Comparison of ENCODE assay signal across 15 cellular contexts in genomic region chr11:118143661-118144185, GRCh38. TPM values are rescaled to one million over a fixed set of nuclear protein-coding genes. Genes with fewer than 3 reads are reported as not detected.
A peak's percentile ranks its signal among the peaks of the same experiment; 100 is the strongest.
DNase-seq lines count a peak whose midpoint lies in the region; ATAC-seq and TF ChIP-seq lines count a peak whose summit lies in the region.
"Had no signal": no experiment of that assay in that cellular context is flagged by ENCODE, and none has a peak within 500 bp of the region (broad histone marks: within the 10 kb centered on the region; RNA-seq: fewer than 3 reads in every experiment).

No MANE protein-coding gene starts in this region.

- CTCF ChIA-PET in WTC11 (lab: Charles Lee) = interaction anchor here (0.6 to 9.0 kb wide), 5 partner anchors 12 to 152 kb away, joined by 3 to 153 read pairs (median 3); no protein-coding TSS in a partner anchor

- POLR2A ChIA-PET in WTC11 (lab: Charles Lee) = interaction anchor here (1.1 kb wide), 1 partner anchor 27 kb away, joined by 4 read pairs; no protein-coding TSS in a partner anchor

- ATAC-seq in natural killer cell treated with Interleukin-12 subunit alpha and Interleukin-12 subunit beta and Interleukin-15 and Interleukin-18, amount 100 ng/mL, for 72 hours = no peak
- no peak for ATAC-seq in natural killer cell
- ATAC-seq in sciatic nerve = no peak
- ATAC-seq in WTC11 = no peak
- ATAC-seq: GM12878, GM23338 had no signal

- peaks cover 0 to 8% of the 10 kb centered on the region in 2 donors for H3K4me1 Mint-ChIP-seq in natural killer cell treated with Interleukin-12 subunit alpha and Interleukin-12 subunit beta and Interleukin-15 and Interleukin-18, amount 100 ng/mL, for 72 hours (ENCODE audit: low read depth in 2 of 2)
- peaks cover 0 to 4% of the 10 kb centered on the region in 2 donors for H3K4me1 Mint-ChIP-seq in natural killer cell
- peaks cover 12% of the 10 kb centered on the region for H3K4me1 Mint-ChIP-seq in neural crest cell
- H3K4me1 Mint-ChIP-seq in WTC11 = peaks cover 28% of the 10 kb centered on the region

- peaks cover 48 to 54% of the 10 kb centered on the region in 2 donors for H3K27me3 Mint-ChIP-seq in natural killer cell treated with Interleukin-12 subunit alpha and Interleukin-12 subunit beta and Interleukin-15 and Interleukin-18, amount 100 ng/mL, for 72 hours
- H3K27me3 Mint-ChIP-seq in natural killer cell (ENCODE audit: low read depth in 2 of 2) (peaks cover 42 to 72% of the 10 kb centered on the region in 2 donors), neural crest cell (ENCODE audit: low read depth) (peaks cover 91% of the 10 kb centered on the region), WTC11 (ENCODE audit: low read depth) (peaks cover 47% of the 10 kb centered on the region)

- H3K27ac Mint-ChIP-seq in natural killer cell treated with Interleukin-12 subunit alpha and Interleukin-12 subunit beta and Interleukin-15 and Interleukin-18, amount 100 ng/mL, for 72 hours = no peak overlapping the region
- H3K27ac Mint-ChIP-seq in natural killer cell (no peak overlapping the region), neural crest cell (ENCODE audit: unreplicated experiment) (no peak overlapping the region), WTC11 (no peak overlapping the region)
- H3K27ac Mint-ChIP-seq: B cell; CD4-positive, alpha-beta T cell; GM23338; H9 had no signal

- DNase-seq in natural killer cell treated with Interleukin-12 subunit alpha and Interleukin-12 subunit beta and Interleukin-15 and Interleukin-18, amount 100 ng/mL, for 72 hours (ENCODE audit: low spot score) = peak; percentile 16
- DNase-seq in natural killer cell (no peak), neural crest cell (ENCODE audit: low read depth, low spot score) (no peak), sciatic nerve (ENCODE audit: low spot score) (peak; percentile 26), ecto neural progenitor cell (ENCODE audit: low spot score) (no peak), inferior parietal cortex (ENCODE audit: extremely low spot score) (no peak), WTC11 (ENCODE audit: low spot score) (no peak)
- DNase-seq: Calu3; CD4-positive, alpha-beta T cell; DMS 273 treated with DMSO at 0.1 percent for 48 hours; H9 had no signal

- no peaks in the 10 kb centered on the region for H3K36me3 Mint-ChIP-seq in natural killer cell treated with Interleukin-12 subunit alpha and Interleukin-12 subunit beta and Interleukin-15 and Interleukin-18, amount 100 ng/mL, for 72 hours
- H3K36me3 Mint-ChIP-seq in natural killer cell (no peaks in the 10 kb centered on the region), neural crest cell (ENCODE audit: low read depth) (no peaks in the 10 kb centered on the region), WTC11 (no peaks in the 10 kb centered on the region)

- TF ChIP-seq CTCF in natural killer cell (IDR thresholded peaks at IDR 0.05) (no peak), neural crest cell (conservative IDR thresholded peaks at IDR 0.05) (no peak), WTC11 (IDR thresholded peaks at IDR 0.05) (no peak)

- H3K4me3 Mint-ChIP-seq in natural killer cell treated with Interleukin-12 subunit alpha and Interleukin-12 subunit beta and Interleukin-15 and Interleukin-18, amount 100 ng/mL, for 72 hours = no peak overlapping the region
- H3K4me3 Mint-ChIP-seq in natural killer cell (no peak overlapping the region), neural crest cell (peak overlapping the region; percentile 51), WTC11 (no peak overlapping the region)

- intact Hi-C loops in natural killer cell (cut with micrococcal nuclease) = loop anchor here (2.0 kb wide), 1 partner anchor 467 kb away; no protein-coding TSS in a partner anchor
- intact Hi-C loops in sciatic nerve (cut with DNase I) = no loop called here

- H3K9me3 Mint-ChIP-seq in natural killer cell treated with Interleukin-12 subunit alpha and Interleukin-12 subunit beta and Interleukin-15 and Interleukin-18, amount 100 ng/mL, for 72 hours = no peaks in the 10 kb centered on the region
- no peaks in the 10 kb centered on the region for H3K9me3 Mint-ChIP-seq in natural killer cell
- H3K9me3 Mint-ChIP-seq in neural crest cell = no peaks in the 10 kb centered on the region
- H3K9me3 Mint-ChIP-seq in WTC11 = no peaks in the 10 kb centered on the region
- H3K9me3 Mint-ChIP-seq: CD4-positive, alpha-beta T cell; GM23338; H9 had no signal

TF ChIP-seq in WTC11, 78 proteins besides CTCF, POLR2A, EP300 and RAD21 (continues in another document):
- TF ChIP-seq ZNF317 (CRISPR knock-in tag; IDR thresholded peaks at IDR 0.05; ENCODE audit: borderline replicate concordance, low read depth) (no peak), ATF2 (CRISPR knock-in tag; IDR thresholded peaks at IDR 0.05; ENCODE audit: borderline replicate concordance, low read depth) (no peak), ETV6 (CRISPR knock-in tag; IDR thresholded peaks at IDR 0.05) (no peak), ZNF671 (CRISPR knock-in tag; IDR thresholded peaks at IDR 0.05) (no peak), IRF2 (CRISPR knock-in tag; IDR thresholded peaks at IDR 0.05; ENCODE audit: borderline replicate concordance, low read depth) (no peak), CDX4 (CRISPR knock-in tag; IDR thresholded peaks at IDR 0.05; ENCODE audit: borderline replicate concordance) (no peak), PREB (CRISPR knock-in tag; IDR thresholded peaks at IDR 0.05; ENCODE audit: borderline replicate concordance) (no peak), NR2C2 (CRISPR knock-in tag; IDR thresholded peaks at IDR 0.05) (no peak)

RNA-seq across cellular contexts. Expression of gene SCN4B, which starts 8.9 kb away (rescaled TPM):
- total RNA-seq in natural killer cell treated with Interleukin-12 subunit alpha and Interleukin-12 subunit beta and Interleukin-15 and Interleukin-18, amount 100 ng/mL, for 72 hours = not detected
- total RNA-seq in natural killer cell (under 1 TPM in 1 of 3 donors, not detected in 2; 0.33 TPM), neural crest cell (2.0 and 2.4 TPM in 2 replicates), sciatic nerve (2.9 TPM), WTC11 (2021) (3.5 to 4.5 TPM (median 4.4 TPM) in 3 replicates)
- total RNA-seq: B cell; Calu3; CD4-positive, alpha-beta T cell; GM12878 had no signal

RNA-seq across cellular contexts. Expression of gene SCN2B, which starts 32.7 kb away (rescaled TPM):
- not detected for total RNA-seq in natural killer cell treated with Interleukin-12 subunit alpha and Interleukin-12 subunit beta and Interleukin-15 and Interleukin-18, amount 100 ng/mL, for 72 hours
- total RNA-seq in natural killer cell (not detected), neural crest cell (0.40 and 0.43 TPM in 2 replicates), sciatic nerve (2.7 TPM), WTC11 (2021) (0.16 to 0.37 TPM (median 0.20 TPM) in 3 replicates)
- total RNA-seq: B cell; Calu3; CD4-positive, alpha-beta T cell; Daoy; GM12878; H9 had no signal

RNA-seq across cellular contexts. Expression of gene SMIM35, which starts 57.0 kb away (rescaled TPM):
- total RNA-seq in natural killer cell treated with Interleukin-12 subunit alpha and Interleukin-12 subunit beta and Interleukin-15 and Interleukin-18, amount 100 ng/mL, for 72 hours = not detected
- total RNA-seq in natural killer cell = under 1 TPM; 0.30 to 0.68 (median 0.33) TPM
- total RNA-seq in neural crest cell = not detected in 2 replicates
- total RNA-seq in sciatic nerve = not detected
- total RNA-seq in WTC11 (2021) = not detected in 3 replicates
- total RNA-seq: Calu3, Daoy, GM12878, GM23338, H9 had no signal

Comparison
In these comparisons a context has a peak if more than half of its experiments do, and no peak if none do; other contexts are left out.
1. DNase-seq: peak in natural killer cell treated with Interleukin-12 subunit alpha and Interleukin-12 subunit beta and Interleukin-15 and Interleukin-18, amount 100 ng/mL, for 72 hours (single experiment) and sciatic nerve (single experiment); none in natural killer cell (single experiment), neural crest cell (single experiment), ecto neural progenitor cell (single experiment), inferior parietal cortex (single experiment) and WTC11 (single experiment).